ENCODE assay signal across 1 cellular context in genomic region chr2:229947544-229947943, GRCh38.
TF ChIP-seq lines count a peak whose summit lies in the region.

No MANE protein-coding gene starts in this region.

TF ChIP-seq in GM12878, 131 proteins besides CTCF, POLR2A, EP300 and RAD21 (continues in another document):
- TF ChIP-seq, protein P1, sequence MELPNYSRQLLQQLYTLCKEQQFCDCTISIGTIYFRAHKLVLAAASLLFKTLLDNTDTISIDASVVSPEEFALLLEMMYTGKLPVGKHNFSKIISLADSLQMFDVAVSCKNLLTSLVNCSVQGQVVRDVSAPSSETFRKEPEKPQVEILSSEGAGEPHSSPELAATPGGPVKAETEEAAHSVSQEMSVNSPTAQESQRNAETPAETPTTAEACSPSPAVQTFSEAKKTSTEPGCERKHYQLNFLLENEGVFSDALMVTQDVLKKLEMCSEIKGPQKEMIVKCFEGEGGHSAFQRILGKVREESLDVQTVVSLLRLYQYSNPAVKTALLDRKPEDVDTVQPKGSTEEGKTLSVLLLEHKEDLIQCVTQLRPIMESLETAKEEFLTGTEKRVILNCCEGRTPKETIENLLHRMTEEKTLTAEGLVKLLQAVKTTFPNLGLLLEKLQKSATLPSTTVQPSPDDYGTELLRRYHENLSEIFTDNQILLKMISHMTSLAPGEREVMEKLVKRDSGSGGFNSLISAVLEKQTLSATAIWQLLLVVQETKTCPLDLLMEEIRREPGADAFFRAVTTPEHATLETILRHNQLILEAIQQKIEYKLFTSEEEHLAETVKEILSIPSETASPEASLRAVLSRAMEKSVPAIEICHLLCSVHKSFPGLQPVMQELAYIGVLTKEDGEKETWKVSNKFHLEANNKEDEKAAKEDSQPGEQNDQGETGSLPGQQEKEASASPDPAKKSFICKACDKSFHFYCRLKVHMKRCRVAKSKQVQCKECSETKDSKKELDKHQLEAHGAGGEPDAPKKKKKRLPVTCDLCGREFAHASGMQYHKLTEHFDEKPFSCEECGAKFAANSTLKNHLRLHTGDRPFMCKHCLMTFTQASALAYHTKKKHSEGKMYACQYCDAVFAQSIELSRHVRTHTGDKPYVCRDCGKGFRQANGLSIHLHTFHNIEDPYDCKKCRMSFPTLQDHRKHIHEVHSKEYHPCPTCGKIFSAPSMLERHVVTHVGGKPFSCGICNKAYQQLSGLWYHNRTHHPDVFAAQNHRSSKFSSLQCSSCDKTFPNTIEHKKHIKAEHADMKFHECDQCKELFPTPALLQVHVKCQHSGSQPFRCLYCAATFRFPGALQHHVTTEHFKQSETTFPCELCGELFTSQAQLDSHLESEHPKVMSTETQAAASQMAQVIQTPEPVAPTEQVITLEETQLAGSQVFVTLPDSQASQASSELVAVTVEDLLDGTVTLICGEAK (IDR thresholded peaks at IDR 0.05; ENCODE audit: borderline replicate concordance): no peak
- TF ChIP-seq NR2C1 (IDR thresholded peaks at IDR 0.05): no peak
- peak; percentile 75 for TF ChIP-seq TCF7 (IDR thresholded peaks at IDR 0.05; ENCODE audit: borderline replicate concordance)
- no peak for TF ChIP-seq RAD51 (IDR thresholded peaks at IDR 0.05)
- no peak for TF ChIP-seq SIX5 (IDR thresholded peaks at IDR 0.05; ENCODE audit: low read depth, low read length, severe bottlenecking)
- TF ChIP-seq BHLHE40 (IDR thresholded peaks at IDR 0.05; ENCODE audit: borderline replicate concordance in 1 of 2, low read depth in 2 of 2, low read length in 1 of 2): no peak
- TF ChIP-seq ZNF207 (IDR thresholded peaks at IDR 0.05; ENCODE audit: borderline replicate concordance): no peak
- TF ChIP-seq E2F4 (IDR thresholded peaks at IDR 0.05; ENCODE audit: low read depth, low read length): no peak
- no peak for TF ChIP-seq YBX1 (IDR thresholded peaks at IDR 0.05)
- TF ChIP-seq CUX1 (IDR thresholded peaks at IDR 0.05; ENCODE audit: insufficient replicate concordance, low read depth, low read length): no peak
- TF ChIP-seq JUND (IDR thresholded peaks at IDR 0.05; ENCODE audit: low read depth, low read length): no peak
- TF ChIP-seq CEBPB (IDR thresholded peaks at IDR 0.05; ENCODE audit: borderline replicate concordance in 1 of 2, low read depth in 2 of 2, low read length in 2 of 2): peak in 1 of 2 experiments; percentile 48; a peak in 1 of 4 replicates
- no peak for TF ChIP-seq NFYA (IDR thresholded peaks at IDR 0.05; ENCODE audit: borderline replicate concordance, low read depth, low read length)
- TF ChIP-seq, protein P2, sequence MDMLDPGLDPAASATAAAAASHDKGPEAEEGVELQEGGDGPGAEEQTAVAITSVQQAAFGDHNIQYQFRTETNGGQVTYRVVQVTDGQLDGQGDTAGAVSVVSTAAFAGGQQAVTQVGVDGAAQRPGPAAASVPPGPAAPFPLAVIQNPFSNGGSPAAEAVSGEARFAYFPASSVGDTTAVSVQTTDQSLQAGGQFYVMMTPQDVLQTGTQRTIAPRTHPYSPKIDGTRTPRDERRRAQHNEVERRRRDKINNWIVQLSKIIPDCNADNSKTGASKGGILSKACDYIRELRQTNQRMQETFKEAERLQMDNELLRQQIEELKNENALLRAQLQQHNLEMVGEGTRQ (IDR thresholded peaks at IDR 0.05; ENCODE audit: borderline replicate concordance, low read depth, low read length): no peak
- TF ChIP-seq MYB (IDR thresholded peaks at IDR 0.05; ENCODE audit: borderline replicate concordance, low read depth, low read length): no peak
- TF ChIP-seq ATF7 (IDR thresholded peaks at IDR 0.05; ENCODE audit: low read depth): peak; percentile 32; the same call in 1 of the 2 replicates
- no peak for TF ChIP-seq ZNF622 (IDR thresholded peaks at IDR 0.05)
- peak; percentile 78 for TF ChIP-seq EED (IDR thresholded peaks at IDR 0.05; ENCODE audit: low read depth)
- TF ChIP-seq, protein P3, sequence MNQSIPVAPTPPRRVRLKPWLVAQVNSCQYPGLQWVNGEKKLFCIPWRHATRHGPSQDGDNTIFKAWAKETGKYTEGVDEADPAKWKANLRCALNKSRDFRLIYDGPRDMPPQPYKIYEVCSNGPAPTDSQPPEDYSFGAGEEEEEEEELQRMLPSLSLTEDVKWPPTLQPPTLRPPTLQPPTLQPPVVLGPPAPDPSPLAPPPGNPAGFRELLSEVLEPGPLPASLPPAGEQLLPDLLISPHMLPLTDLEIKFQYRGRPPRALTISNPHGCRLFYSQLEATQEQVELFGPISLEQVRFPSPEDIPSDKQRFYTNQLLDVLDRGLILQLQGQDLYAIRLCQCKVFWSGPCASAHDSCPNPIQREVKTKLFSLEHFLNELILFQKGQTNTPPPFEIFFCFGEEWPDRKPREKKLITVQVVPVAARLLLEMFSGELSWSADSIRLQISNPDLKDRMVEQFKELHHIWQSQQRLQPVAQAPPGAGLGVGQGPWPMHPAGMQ (IDR thresholded peaks at IDR 0.05; ENCODE audit: borderline replicate concordance): no peak
- TF ChIP-seq, protein P4, sequence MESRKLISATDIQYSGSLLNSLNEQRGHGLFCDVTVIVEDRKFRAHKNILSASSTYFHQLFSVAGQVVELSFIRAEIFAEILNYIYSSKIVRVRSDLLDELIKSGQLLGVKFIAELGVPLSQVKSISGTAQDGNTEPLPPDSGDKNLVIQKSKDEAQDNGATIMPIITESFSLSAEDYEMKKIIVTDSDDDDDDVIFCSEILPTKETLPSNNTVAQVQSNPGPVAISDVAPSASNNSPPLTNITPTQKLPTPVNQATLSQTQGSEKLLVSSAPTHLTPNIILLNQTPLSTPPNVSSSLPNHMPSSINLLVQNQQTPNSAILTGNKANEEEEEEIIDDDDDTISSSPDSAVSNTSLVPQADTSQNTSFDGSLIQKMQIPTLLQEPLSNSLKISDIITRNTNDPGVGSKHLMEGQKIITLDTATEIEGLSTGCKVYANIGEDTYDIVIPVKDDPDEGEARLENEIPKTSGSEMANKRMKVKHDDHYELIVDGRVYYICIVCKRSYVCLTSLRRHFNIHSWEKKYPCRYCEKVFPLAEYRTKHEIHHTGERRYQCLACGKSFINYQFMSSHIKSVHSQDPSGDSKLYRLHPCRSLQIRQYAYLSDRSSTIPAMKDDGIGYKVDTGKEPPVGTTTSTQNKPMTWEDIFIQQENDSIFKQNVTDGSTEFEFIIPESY (IDR thresholded peaks at IDR 0.05): no peak
- TF ChIP-seq NR2F1 (conservative IDR thresholded peaks at IDR 0.05): no peak
- no peak for TF ChIP-seq NKRF (conservative IDR thresholded peaks at IDR 0.05)
- no peak for TF ChIP-seq ZNF687 (IDR thresholded peaks at IDR 0.05)
- TF ChIP-seq SKIL (IDR thresholded peaks at IDR 0.05; ENCODE audit: low read depth, poor library complexity, severe bottlenecking): no peak
- TF ChIP-seq RCOR1 (conservative IDR thresholded peaks at IDR 0.05; ENCODE audit: low read depth, low read length): no peak
- no peak for TF ChIP-seq MYC (IDR thresholded peaks at IDR 0.05; ENCODE audit: insufficient read depth, insufficient read length, insufficient replicate concordance, low read length, severe bottlenecking)
- no peak for TF ChIP-seq POLR2AphosphoS5 (IDR thresholded peaks at IDR 0.05; ENCODE audit: low read length)
- peak; percentile 48; the same call in 1 of the 2 replicates for TF ChIP-seq IRF4 (IDR thresholded peaks at IDR 0.05; ENCODE audit: low read depth, low read length)
